Comparison of ENCODE assay signal across 11 cellular contexts in the genomic region with DNA sequence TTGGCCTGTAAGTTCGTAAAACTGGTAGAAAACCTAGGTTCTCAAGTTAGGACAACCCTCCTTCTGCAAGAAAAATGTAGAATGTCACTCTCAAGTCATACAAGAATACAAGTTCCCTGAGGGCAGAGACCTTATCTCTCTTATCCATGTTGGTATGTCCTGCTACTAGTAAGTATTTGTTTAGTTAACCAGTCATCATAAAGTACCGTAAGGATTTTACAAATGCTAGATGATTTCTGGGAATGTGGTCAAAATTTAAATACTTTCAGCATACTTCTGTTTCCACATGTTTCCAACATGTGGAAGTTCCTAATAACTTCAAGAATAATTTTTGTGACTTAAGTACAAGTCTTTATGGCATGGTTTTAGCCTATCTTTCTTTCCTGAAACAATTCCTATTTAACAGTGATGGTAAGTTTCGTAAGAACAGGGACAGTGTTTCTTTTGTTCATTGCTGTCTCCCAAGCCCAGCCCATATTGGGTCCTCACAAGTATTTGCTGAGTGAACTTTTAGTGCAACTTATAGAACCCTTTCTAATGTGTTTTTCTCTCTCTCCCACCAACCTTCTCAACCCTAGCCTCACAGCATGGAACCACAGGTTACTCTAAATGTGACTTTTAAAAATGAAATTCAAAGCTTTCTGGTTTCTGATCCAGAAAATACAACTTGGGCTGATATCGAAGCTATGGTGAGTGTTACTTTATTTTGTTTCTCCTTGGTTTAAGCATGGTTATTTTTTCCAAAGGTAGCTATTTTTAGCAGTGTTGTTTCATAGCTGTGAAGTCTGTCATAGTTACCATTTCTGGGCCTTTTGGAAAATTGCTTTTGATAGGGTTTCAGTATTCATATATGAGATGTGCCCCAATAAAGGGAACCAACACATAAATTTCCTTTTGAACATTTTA. TPM values are rescaled to one million over a fixed set of nuclear protein-coding genes. Genes with fewer than 3 reads are reported as not detected.
A peak's percentile ranks its signal among the peaks of the same experiment; 100 is the strongest.
DNase-seq lines count a peak whose midpoint lies in the region; ATAC-seq and TF ChIP-seq lines count a peak whose summit lies in the region.
"Had no signal": no experiment of that assay in that cellular context is flagged by ENCODE, and none has a peak within 500 bp of the region (broad histone marks: within the 10 kb centered on the region; RNA-seq: fewer than 3 reads in every experiment).

No MANE protein-coding gene starts in this region.

- H3K27ac ChIP-seq in CD4-positive, alpha-beta memory T cell (ENCODE audit: low read depth, low read length) = peak overlapping the region; percentile 27
- no peak overlapping the region for H3K27ac ChIP-seq in PC-3 (ENCODE audit: low read length)

- CTCF ChIA-PET in CD4-positive, alpha-beta memory T cell (lab: Charles Lee; ENCODE audit: partially characterized antibody) = interaction anchor here (0.5 to 0.7 kb wide), 2 partner anchors 47 to 177 kb away, joined by 3 read pairs; partner anchors contain the start of gene RPL27
- CTCF ChIA-PET in PC-3 (lab: Charles Lee) = no interaction called here

- H3K36me3 Mint-ChIP-seq in CD4-positive, alpha-beta memory T cell = peaks cover 30 to 53% of the 10 kb centered on the region in 2 donors
- H3K36me3 Mint-ChIP-seq in osteocyte (ENCODE audit: unreplicated experiment) = peaks cover 26% of the 10 kb centered on the region

- no peak overlapping the region for H3K4me3 ChIP-seq in CD4-positive, alpha-beta memory T cell (ENCODE audit: low read length in 2 of 2)
- no peak overlapping the region for H3K4me3 ChIP-seq in PC-3 (ENCODE audit: low read length)

- POLR2A ChIA-PET in CD4-positive, alpha-beta memory T cell (lab: Charles Lee; ENCODE audit: partially characterized antibody) = interaction anchor here (1.2 to 4.5 kb wide), 2 partner anchors 37 to 140 kb away, joined by 5 to 53 read pairs; partner anchors contain the start of gene TMEM106A
- POLR2A ChIA-PET in PC-3 (lab: Charles Lee; ENCODE audit: unreplicated experiment) = interaction anchor here (0.6 kb wide), 1 partner anchor 20 kb away, joined by 6 read pairs; no protein-coding TSS in a partner anchor

- no peak for ATAC-seq in PC-3
- ATAC-seq in HG03442 (IDR thresholded peaks at IDR 0.05; ENCODE audit: unreplicated experiment) = no peak
- no peak for ATAC-seq in sciatic nerve
- ATAC-seq: esophagus mucosa had no signal

- peaks cover 49% of the 10 kb centered on the region for H3K4me1 ChIP-seq in CD4-positive, alpha-beta memory T cell (ENCODE audit: insufficient read depth, low read length)
- H3K4me1 ChIP-seq in PC-3 (ENCODE audit: insufficient read depth, low read length) = peaks cover 11% of the 10 kb centered on the region

- H3K4me3 Mint-ChIP-seq in CD4-positive, alpha-beta memory T cell = peak overlapping the region in 7 of 8 donors; percentile 6 to 76 (median 52)
- H3K4me3 Mint-ChIP-seq in osteocyte (ENCODE audit: unreplicated experiment) = peak overlapping the region; percentile 55

- intact Hi-C loops in CD4-positive, alpha-beta memory T cell (cut with micrococcal nuclease) = no loop called here
- intact Hi-C loops in PC-3 (cut with micrococcal nuclease) (no loop called here), sciatic nerve (cut with DNase I) (no loop called here)

- H3K27me3 Mint-ChIP-seq in CD4-positive, alpha-beta memory T cell = no peaks in the 10 kb centered on the region
- no peaks in the 10 kb centered on the region for H3K27me3 Mint-ChIP-seq in osteocyte (ENCODE audit: unreplicated experiment)

- H3K9me3 Mint-ChIP-seq in CD4-positive, alpha-beta memory T cell = no peaks in the 10 kb centered on the region
- H3K9me3 Mint-ChIP-seq in osteocyte (ENCODE audit: unreplicated experiment) = no peaks in the 10 kb centered on the region

- no peaks in the 10 kb centered on the region for H3K27me3 ChIP-seq in CD4-positive, alpha-beta memory T cell (ENCODE audit: insufficient read depth, low read length)
- H3K27me3 ChIP-seq in PC-3 (ENCODE audit: low read length) = no peaks in the 10 kb centered on the region

- no peaks in the 10 kb centered on the region for H3K9me3 ChIP-seq in CD4-positive, alpha-beta memory T cell (ENCODE audit: control insufficient read depth in 1 of 2, low read length in 2 of 2)
- no peaks in the 10 kb centered on the region for H3K9me3 ChIP-seq in PC-3 (ENCODE audit: low read length)

- no peaks in the 10 kb centered on the region for H3K9me2 ChIP-seq in PC-3 (replicated peaks; ENCODE audit: low read length)

- H3K79me2 ChIP-seq in PC-3 (ENCODE audit: low read length) = peaks cover 21% of the 10 kb centered on the region

- no peak for TF ChIP-seq CTCF in PC-3 (conservative IDR thresholded peaks at IDR 0.05; ENCODE audit: low read depth, low read length)
- TF ChIP-seq CTCF in osteocyte (IDR thresholded peaks at IDR 0.05) = no peak

- no peaks in the 10 kb centered on the region for H4K20me1 ChIP-seq in PC-3 (ENCODE audit: low read length)

- H3K27ac Mint-ChIP-seq in CD4-positive, alpha-beta memory T cell = peak overlapping the region; percentile 3 to 93 (median 88)
- peak overlapping the region; percentile 90 for H3K27ac Mint-ChIP-seq in osteocyte (ENCODE audit: unreplicated experiment)

- H3K4me1 Mint-ChIP-seq in CD4-positive, alpha-beta memory T cell = peaks cover 36 to 41% (median 40%) of the 10 kb centered on the region in 4 donors
- peaks cover 37% of the 10 kb centered on the region for H3K4me1 Mint-ChIP-seq in osteocyte (ENCODE audit: unreplicated experiment)

- peaks cover 5% of the 10 kb centered on the region for H3F3A ChIP-seq in PC-3 (ENCODE audit: low read length, unreplicated experiment)

- DNase-seq in CD4-positive, alpha-beta memory T cell = no peak
- DNase-seq in PC-3 (peak; percentile 32), dedifferentiated amniotic fluid mesenchymal stem cell (ENCODE audit: extremely low spot score) (peak; percentile 78), osteocyte (ENCODE audit: extremely low spot score, unreplicated experiment) (no peak), SHP77 treated with DMSO at 0.1 percent for 48 hours (lab: John Stamatoyannopoulos, UW) (no peak), sciatic nerve (ENCODE audit: low spot score) (no peak), LoVo (ENCODE audit: low spot score) (no peak)
- DNase-seq: retina, substantia nigra had no signal

- no peak overlapping the region for H2AFZ ChIP-seq in PC-3 (ENCODE audit: low read length)

- H3K36me3 ChIP-seq in CD4-positive, alpha-beta memory T cell (ENCODE audit: insufficient read depth, low read length) = peaks cover 15% of the 10 kb centered on the region
- no peaks in the 10 kb centered on the region; the same call in 1 of the 2 replicates for H3K36me3 ChIP-seq in PC-3 (ENCODE audit: low read depth, low read length)

- no TSS peak for BruUV-seq in PC-3 (replicated peaks; lab: Mats Ljungman, UMichigan)

- H3K9ac ChIP-seq in PC-3 (ENCODE audit: low read length) = no peak overlapping the region

- H3K4me2 ChIP-seq in PC-3 (ENCODE audit: low read length) = no peak overlapping the region

RNA-seq across cellular contexts. Expression of gene NBR1, which starts 4.5 kb away (rescaled TPM):
- 10 to 100 TPM; 90.3 to 93.2 TPM for total RNA-seq in CD4-positive, alpha-beta memory T cell
- polyA plus RNA-seq in CD4-positive, alpha-beta memory T cell = 10 to 100 TPM; 66.1 to 76.3 TPM
- 24.1 and 30.0 TPM in 2 replicates for total RNA-seq in PC-3 (2014; rRNA removed)
- total RNA-seq in osteocyte = 102 and 104 TPM in 2 replicates
- 86.1 TPM for total RNA-seq in sciatic nerve

RNA-seq across cellular contexts. Expression of gene TMEM106A, which starts 36.2 kb away (rescaled TPM):
- total RNA-seq in CD4-positive, alpha-beta memory T cell = 10 to 100 TPM; 12.5 to 12.8 TPM
- 1 to 10 TPM; 1.5 to 3.5 TPM for polyA plus RNA-seq in CD4-positive, alpha-beta memory T cell
- total RNA-seq in PC-3 (2014; rRNA removed) (not detected in 2 replicates), osteocyte (7.2 and 9.0 TPM in 2 replicates), sciatic nerve (25.5 TPM)

RNA-seq across cellular contexts. Expression of gene BRCA1, which starts 50.3 kb away (rescaled TPM):
- 1 to 10 TPM; 4.8 to 6.0 TPM for total RNA-seq in CD4-positive, alpha-beta memory T cell
- polyA plus RNA-seq in CD4-positive, alpha-beta memory T cell = 1 to 10 TPM; 1.1 TPM
- total RNA-seq in PC-3 (2014; rRNA removed) (31.8 and 36.3 TPM in 2 replicates), osteocyte (6.8 and 7.3 TPM in 2 replicates), sciatic nerve (8.3 TPM)

RNA-seq across cellular contexts. Expression of gene CCDC200, which starts 53.0 kb away (rescaled TPM):
- total RNA-seq in CD4-positive, alpha-beta memory T cell = 1 to 10 TPM; 1.3 to 2.1 TPM
- polyA plus RNA-seq in CD4-positive, alpha-beta memory T cell = under 1 TPM in 1 of 2 donors, not detected in 1; 0.70 TPM
- not detected in 2 replicates for total RNA-seq in PC-3 (2014; rRNA removed)
- not detected in 2 replicates for total RNA-seq in osteocyte
- total RNA-seq in sciatic nerve = 0.62 TPM
- total RNA-seq: esophagus mucosa had no signal

RNA-seq across cellular contexts. Expression of gene RNU2-1, which starts 58.3 kb away (rescaled TPM):
- total RNA-seq in CD4-positive, alpha-beta memory T cell = 1,000 to 10,000 TPM; 2,221 to 3,168 TPM
- polyA plus RNA-seq in CD4-positive, alpha-beta memory T cell = not detected
- total RNA-seq in PC-3 (2014; rRNA removed) = not detected in 2 replicates
- 5,002 and 5,011 TPM in 2 replicates for total RNA-seq in osteocyte
- 9,260 TPM for total RNA-seq in sciatic nerve

Comparison
In these comparisons a context has a peak if more than half of its experiments do, and no peak if none do; other contexts are left out.
1. DNase-seq: peak in PC-3 (single experiment) and dedifferentiated amniotic fluid mesenchymal stem cell (single experiment); none in CD4-positive, alpha-beta memory T cell (0 of 5), osteocyte (single experiment), SHP77 treated with DMSO at 0.1 percent for 48 hours (single experiment), sciatic nerve (single experiment) and LoVo (single experiment).